Comparison of ENCODE assay signal across 20 cellular contexts in the genomic region with DNA sequence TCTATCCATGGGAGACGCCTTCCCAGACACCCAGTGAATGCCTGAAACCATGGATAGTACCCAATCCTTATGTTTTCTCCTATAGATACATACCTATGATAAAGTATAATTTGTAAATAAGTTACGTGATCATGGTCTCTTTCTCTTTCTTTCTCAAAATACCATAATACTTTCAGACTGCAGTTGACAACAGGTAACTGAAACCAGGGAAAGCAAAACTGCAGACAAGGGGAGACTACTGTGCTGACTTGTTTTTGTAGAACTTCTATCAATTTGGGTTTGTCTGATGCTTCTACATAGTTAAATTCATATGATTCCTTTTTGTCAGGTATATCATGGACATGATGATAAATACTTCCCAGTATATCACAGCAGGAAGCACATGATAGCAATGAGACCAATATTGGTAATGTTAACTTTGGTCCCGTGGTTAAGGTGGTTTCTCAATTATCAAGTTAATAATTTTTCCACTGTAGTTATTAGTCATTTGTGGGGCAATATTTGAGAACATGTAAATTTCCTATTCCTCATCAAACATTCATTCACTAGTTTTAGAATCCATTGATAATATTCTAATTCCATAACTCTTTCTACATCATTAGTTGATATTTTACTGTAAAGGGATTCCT.
"Had no signal": no experiment of that assay in that cellular context is flagged by ENCODE, and none has a peak within 500 bp of the region (broad histone marks: within the 10 kb centered on the region; RNA-seq: fewer than 3 reads in every experiment).

No MANE protein-coding gene starts in this region.

- H3K27ac ChIP-seq: coronary artery, foreskin keratinocyte, heart right ventricle, left lung, prostate gland, spleen, tibial nerve, vagina, VCaP had no signal

- H3K27me3 ChIP-seq: foreskin keratinocyte, heart right ventricle, left lung, spleen, tibial nerve, vagina had no signal

- DNase-seq: activated CD8-positive, alpha-beta memory T cell treated with anti-CD3 and anti-CD28 coated beads, Interleukin-2, amount 50 U/mL, for 48 hours; activated CD8-positive, alpha-beta T cell treated with anti-CD3 and anti-CD28 coated beads for 36 hours; activated naive CD4-positive, alpha-beta T cell; activated naive CD8-positive, alpha-beta T cell treated with anti-CD3 and anti-CD28 coated beads, Interleukin-2, amount 50 U/mL, for 24 hours; caudate nucleus; effector CD4-positive, alpha-beta T cell; foreskin keratinocyte; heart right ventricle; islet precursor cell; mesendoderm; spleen; stimulated activated CD4-positive, alpha-beta T cell treated with anti-CD3 and anti-CD28 coated beads, Interleukin-1b, Interleukin-23, amount 100 ng/mL, for 48 hours had no signal

- H3K4me3 ChIP-seq: coronary artery, heart right ventricle, left lung, prostate gland, spleen, tibial nerve, vagina had no signal

- ATAC-seq: activated CD8-positive, alpha-beta T cell treated with anti-CD3 and anti-CD28 coated beads for 36 hours; activated naive CD8-positive, alpha-beta T cell treated with anti-CD3 and anti-CD28 coated beads, Interleukin-2, amount 50 U/mL, for 24 hours; foreskin keratinocyte; heart right ventricle; left lung; sciatic nerve; stimulated activated memory B cell treated with anti-CD40 and anti-IgM and Interleukin-4, amounts not matched to agents 10 μg/mL and 1 μg/mL and 100 μg/mL, for 72 hours had no signal

- H3K9me3 ChIP-seq: heart right ventricle, left lung, prostate gland, spleen, tibial nerve, vagina had no signal

- H3K4me1 ChIP-seq: foreskin keratinocyte, heart right ventricle, left lung, prostate gland, spleen, tibial nerve, vagina had no signal

- H3K36me3 ChIP-seq: heart right ventricle, left lung, prostate gland, spleen, tibial nerve, vagina had no signal
